27 cellular contexts compared by ENCODE assay signal in the genomic region with DNA sequence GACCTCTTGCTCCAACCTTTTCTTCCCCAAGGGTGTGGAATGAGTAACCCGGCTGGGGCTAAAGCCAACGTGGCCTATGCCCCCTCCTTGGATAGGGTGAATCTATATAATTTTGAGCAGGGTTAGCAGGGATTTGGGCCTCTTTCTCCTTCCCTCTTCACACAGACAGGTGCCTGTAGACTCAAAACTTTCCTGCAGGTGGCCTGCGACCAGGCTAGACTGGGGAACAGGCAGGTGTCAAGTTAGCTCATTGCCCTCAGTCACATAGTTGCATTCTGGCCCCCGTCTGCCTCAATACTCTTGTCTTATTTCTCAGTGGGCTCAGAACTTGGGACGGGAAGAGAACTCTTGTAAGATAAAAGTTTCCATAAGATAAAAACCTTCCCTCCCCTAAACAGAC.
DNase-seq lines count a peak whose midpoint lies in the region; ATAC-seq and TF ChIP-seq lines count a peak whose summit lies in the region.
"Had no signal": no experiment of that assay in that cellular context is flagged by ENCODE, and none has a peak within 500 bp of the region (broad histone marks: within the 10 kb centered on the region; RNA-seq: fewer than 3 reads in every experiment).

No MANE protein-coding gene starts in this region.

- H3K4me3 ChIP-seq in CD4-positive, alpha-beta memory T cell (ENCODE audit: low read length in 2 of 2): no peak overlapping the region
- H3K4me3 ChIP-seq in GM12875 (ENCODE audit: low read depth, low read length): no peak overlapping the region
- no peak overlapping the region for H3K4me3 ChIP-seq in epithelial cell of proximal tubule (ENCODE audit: low read depth, low read length)
- H3K4me3 ChIP-seq in Karpas-422 (ENCODE audit: low read length): no peak overlapping the region
- H3K4me3 ChIP-seq: adrenal gland, breast epithelium, coronary artery, left lung, Peyer's patch, SJCRH30 had no signal

- no TSS peak for BruUV-seq in MCF 10A (replicated peaks; lab: Mats Ljungman, UMichigan)

- peaks cover 28% of the 10 kb centered on the region for H3K4me1 ChIP-seq in CD4-positive, alpha-beta memory T cell (ENCODE audit: insufficient read depth, low read length)
- H3K4me1 ChIP-seq in Karpas-422 (ENCODE audit: low read length): no peaks in the 10 kb centered on the region
- H3K4me1 ChIP-seq: adrenal gland, breast epithelium had no signal

- peaks cover 40 to 65% (median 50%) of the 10 kb centered on the region in 4 donors for H3K4me1 Mint-ChIP-seq in CD4-positive, alpha-beta memory T cell
- peaks cover 10% of the 10 kb centered on the region for H3K4me1 Mint-ChIP-seq in MCF 10A (ENCODE audit: insufficient read depth, unreplicated experiment)

- no peaks in the 10 kb centered on the region for H3K79me2 ChIP-seq in Karpas-422 (ENCODE audit: low read length)

- no peaks in the 10 kb centered on the region for H3K9me2 ChIP-seq in Karpas-422 (replicated peaks; ENCODE audit: insufficient read depth, low read length)

- no peak overlapping the region for H3K9ac ChIP-seq in Karpas-422 (ENCODE audit: low read length)

- peaks cover 26 to 46% of the 10 kb centered on the region in 2 donors for H3K36me3 Mint-ChIP-seq in CD4-positive, alpha-beta memory T cell
- no peaks in the 10 kb centered on the region for H3K36me3 Mint-ChIP-seq in MCF 10A (ENCODE audit: insufficient read depth, unreplicated experiment)

- TF ChIP-seq CTCF in GM12875 (IDR thresholded peaks at IDR 0.05; ENCODE audit: borderline replicate concordance, insufficient read depth, low read depth, low read length) (0 out of 2 replicates have a peak, but pooled peaks have one; percentile 16), epithelial cell of proximal tubule (conservative IDR thresholded peaks at IDR 0.05; ENCODE audit: low read depth, low read length) (peak; percentile 21), MCF 10A (IDR thresholded peaks at IDR 0.05; ENCODE audit: unreplicated experiment) (no peak)

- peaks cover 13% of the 10 kb centered on the region for H3K36me3 ChIP-seq in CD4-positive, alpha-beta memory T cell (ENCODE audit: insufficient read depth, low read length)
- no peaks in the 10 kb centered on the region for H3K36me3 ChIP-seq in Karpas-422 (ENCODE audit: insufficient read depth, low read length)
- H3K36me3 ChIP-seq: breast epithelium, SJCRH30 had no signal

- H2AFZ ChIP-seq in Karpas-422 (ENCODE audit: low read length): no peak overlapping the region

- H3K4me3 Mint-ChIP-seq in CD4-positive, alpha-beta memory T cell: no peak overlapping the region
- H3K4me3 Mint-ChIP-seq in MCF 10A (ENCODE audit: unreplicated experiment): no peak overlapping the region
- H3K4me3 Mint-ChIP-seq: HFFc6, neural crest cell, T-cell had no signal

- no peaks in the 10 kb centered on the region for H4K20me1 ChIP-seq in Karpas-422 (ENCODE audit: insufficient read depth, low read depth, low read length)

- H3K9me3 Mint-ChIP-seq in CD4-positive, alpha-beta memory T cell: peaks cover 0 to 4% (median 0%) of the 10 kb centered on the region in 8 donors
- no peaks in the 10 kb centered on the region for H3K9me3 Mint-ChIP-seq in MCF 10A (ENCODE audit: unreplicated experiment)
- H3K9me3 Mint-ChIP-seq: neural crest cell, T-cell had no signal

- no peak for DNase-seq in CD4-positive, alpha-beta memory T cell
- DNase-seq in RPMI8226: peak; percentile 45
- DNase-seq in epithelial cell of proximal tubule (ENCODE audit: low read depth): no peak
- no peak for DNase-seq in Karpas-422
- no peak for DNase-seq in MCF 10A (ENCODE audit: unreplicated experiment)
- no peak for DNase-seq in NCI-H2107 treated with DMSO at 0.1 percent for 48 hours (lab: John Stamatoyannopoulos, UW; ENCODE audit: unreplicated experiment)
- DNase-seq: ACHN; activated CD4-positive, alpha-beta T cell treated with anti-CD3 and anti-CD28 coated beads, Interleukin-2, amount 50 U/mL, for 4 hours; activated gamma-delta T cell treated with Interleukin-2 at 50 U/mL for 16 hours; adrenal gland; DMS153; HFFc6; NCI-H1092 treated with DMSO at 0.1 percent for 48 hours; NCI-H1930; NCI-H345; Peyer's patch; posterior cingulate gyrus; SJCRH30; T-cell had no signal

- H3K27me3 ChIP-seq in CD4-positive, alpha-beta memory T cell (ENCODE audit: insufficient read depth, low read length): no peaks in the 10 kb centered on the region
- H3K27me3 ChIP-seq in Karpas-422 (ENCODE audit: low read length): no peaks in the 10 kb centered on the region
- H3K27me3 ChIP-seq: adrenal gland, breast epithelium, left lung, Peyer's patch, SJCRH30 had no signal

- ATAC-seq in HG03135 (IDR thresholded peaks at IDR 0.05; ENCODE audit: unreplicated experiment): no peak
- ATAC-seq: T-cell had no signal

- no peaks in the 10 kb centered on the region for H3K27me3 Mint-ChIP-seq in CD4-positive, alpha-beta memory T cell
- no peaks in the 10 kb centered on the region for H3K27me3 Mint-ChIP-seq in MCF 10A (ENCODE audit: insufficient read depth, unreplicated experiment)
- H3K27me3 Mint-ChIP-seq: T-cell had no signal

- H3K4me2 ChIP-seq in Karpas-422 (ENCODE audit: low read depth, low read length, poor library complexity, severe bottlenecking): no peak overlapping the region

- H3K27ac Mint-ChIP-seq in CD4-positive, alpha-beta memory T cell: peak overlapping the region in 4 of 7 donors; percentile 8 to 76 (median 56)
- H3K27ac Mint-ChIP-seq in MCF 10A (ENCODE audit: low read depth, unreplicated experiment): no peak overlapping the region
- H3K27ac Mint-ChIP-seq: HFFc6 had no signal

- POLR2A ChIA-PET in CD4-positive, alpha-beta memory T cell (lab: Charles Lee; ENCODE audit: partially characterized antibody): interaction anchor here (1.5 kb wide), 1 partner anchor 34 kb away, joined by 3 read pairs; no protein-coding TSS in a partner anchor
- POLR2A ChIA-PET in MCF 10A (lab: Yijun Ruan, JAX): no interaction called here

- CTCF ChIA-PET in CD4-positive, alpha-beta memory T cell (lab: Charles Lee; ENCODE audit: partially characterized antibody): interaction anchor here (0.6 to 9.2 kb wide), 6 partner anchors 124 to 254 kb away, joined by 3 to 83 read pairs (median 3); no protein-coding TSS in a partner anchor
- CTCF ChIA-PET in MCF 10A (lab: Yijun Ruan, JAX): interaction anchor here (0.9 to 8.1 kb wide), 2 partner anchors 227 to 245 kb away, joined by 3 to 90 read pairs; partner anchors contain the start of gene ATXN1

- no peaks in the 10 kb centered on the region for H3K9me3 ChIP-seq in CD4-positive, alpha-beta memory T cell (ENCODE audit: control insufficient read depth in 1 of 2, low read length in 2 of 2)
- H3K9me3 ChIP-seq in Karpas-422 (ENCODE audit: low read length): no peaks in the 10 kb centered on the region
- H3K9me3 ChIP-seq: adrenal gland, breast epithelium, left lung, Peyer's patch, SJCRH30 had no signal

- intact Hi-C loops in CD4-positive, alpha-beta memory T cell (cut with micrococcal nuclease): no loop called here
- intact Hi-C loops in MCF 10A (cut with micrococcal nuclease): no loop called here

- no peak overlapping the region for H3K27ac ChIP-seq in CD4-positive, alpha-beta memory T cell (ENCODE audit: low read depth, low read length)
- no peak overlapping the region for H3K27ac ChIP-seq in Karpas-422 (ENCODE audit: low read length)
- H3K27ac ChIP-seq: adrenal gland, breast epithelium, C4-2B, coronary artery, left lung, Peyer's patch, SJCRH30, VCaP had no signal
